ENCODE assay signal across 10 cellular contexts in the genomic region with DNA sequence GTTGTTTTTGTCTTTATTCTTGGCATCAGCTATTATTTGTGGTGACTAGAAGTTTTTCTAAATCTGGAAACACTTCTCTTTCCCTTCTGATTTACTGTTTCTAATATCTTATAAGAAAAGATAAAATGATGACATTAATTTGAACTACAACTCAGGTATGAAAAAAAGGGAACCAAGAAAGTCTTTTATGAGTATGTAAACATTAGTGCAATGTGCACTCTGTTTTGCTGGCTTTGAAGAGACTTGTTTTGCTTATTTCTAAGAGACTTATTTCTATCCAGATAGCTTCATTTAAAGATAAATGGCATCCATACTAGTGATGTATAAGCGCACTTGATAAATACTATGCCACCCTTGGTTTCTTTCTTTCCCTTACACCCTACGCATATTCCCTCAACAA. TPM values are rescaled to one million over a fixed set of nuclear protein-coding genes. Genes with fewer than 3 reads are reported as not detected.
"Had no signal": no experiment of that assay in that cellular context is flagged by ENCODE, and none has a peak within 500 bp of the region (broad histone marks: within the 10 kb centered on the region; RNA-seq: fewer than 3 reads in every experiment).

No MANE protein-coding gene starts in this region.

- FAIRE-seq: H1, H54, K562 had no signal

- ATAC-seq: GM23338, K562 had no signal

- H2AFZ ChIP-seq: GM23338 had no signal

- H3K4me3 ChIP-seq: GM23338, K562 had no signal

- DNase-seq: H9, HCEC 1CT, IMR-90, KG1 had no signal

- H3K27ac ChIP-seq: HL-60 had no signal

- H3K4me2 ChIP-seq: GM23338 had no signal

RNA-seq across cellular contexts. Expression of a gene that starts 10.1 kb away (rescaled TPM):
- total RNA-seq: GM23338, H1, H9, HT1080, IMR-90 had no signal
- polyA plus RNA-seq: GM23338, H1, IMR-90 had no signal

RNA-seq across cellular contexts. Expression of a gene that starts 46.6 kb away (rescaled TPM):
- total RNA-seq: GM23338, H1, H9, HT1080 had no signal
- polyA plus RNA-seq: GM23338, H1, K562 had no signal
